In the genomic region with DNA sequence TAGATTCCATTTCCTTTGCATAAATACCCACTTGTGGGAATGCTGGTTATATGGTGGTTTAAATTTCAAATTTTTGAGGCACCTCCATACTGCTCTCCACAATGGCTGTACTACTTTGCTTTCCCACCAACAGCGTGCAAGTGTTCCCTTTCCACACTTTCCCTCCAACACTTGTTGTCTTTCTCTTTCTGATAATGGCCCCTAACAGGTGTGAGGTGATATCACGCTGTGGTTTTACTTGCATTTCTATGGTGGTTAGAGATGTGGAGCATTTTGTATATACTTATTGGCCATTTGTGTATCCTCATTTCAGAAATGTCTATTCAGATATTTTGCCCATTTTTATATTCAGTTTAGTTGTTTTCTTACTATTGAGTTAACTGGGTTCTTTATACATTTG, we compare ENCODE assay signal across 24 cellular contexts.
"Had no signal": no experiment of that assay in that cellular context is flagged by ENCODE, and none has a peak within 500 bp of the region (broad histone marks: within the 10 kb centered on the region; RNA-seq: fewer than 3 reads in every experiment).

No MANE protein-coding gene starts in this region.

- H3K27me3 ChIP-seq: neural progenitor cell, ovary, right lobe of liver, sigmoid colon, thyroid gland, tibial nerve, upper lobe of left lung, vagina had no signal

- H3K9me3 ChIP-seq: ovary, psoas muscle, right lobe of liver, sigmoid colon, stomach, thoracic aorta, thyroid gland, upper lobe of left lung, vagina had no signal

- H3K36me3 ChIP-seq: neural progenitor cell, ovary, right lobe of liver, sigmoid colon, stomach, thoracic aorta, thyroid gland, tibial nerve, upper lobe of left lung, vagina had no signal

- H3K4me1 ChIP-seq: parathyroid adenoma, psoas muscle, right lobe of liver, sigmoid colon, stomach, thyroid gland, tibial nerve, upper lobe of left lung, vagina had no signal

- H3K4me3 ChIP-seq: neural progenitor cell, ovary, psoas muscle, right lobe of liver, sigmoid colon, stomach, thoracic aorta, thyroid gland, tibial nerve, upper lobe of left lung, vagina had no signal

- DNase-seq: natural killer cell; occipital lobe; ovary; posterior cingulate gyrus; psoas muscle; right cardiac atrium; right lobe of liver; sigmoid colon; small intestine; stimulated activated CD4-positive, alpha-beta T cell treated with anti-CD3 and anti-CD28 coated beads, Interleukin-15, amount 100 ng/mL, for 24 hours; stimulated activated CD4-positive, alpha-beta T cell treated with anti-CD3 and anti-CD28 coated beads, Interleukin-2, amount 100 ng/mL, for 24 hours; stimulated activated CD4-positive, alpha-beta T cell treated with anti-CD3 and anti-CD28 coated beads, Interleukin-2, amount 100 ng/mL, for 48 hours; stimulated activated CD4-positive, alpha-beta T cell treated with anti-CD3 and anti-CD28 coated beads, Interleukin-4, amount 100 ng/mL, for 24 hours; stimulated activated naive B cell treated with anti-CD40 and anti-IgM and Interleukin-4, amounts not matched to agents 10 μg/mL and 1 μg/mL and 100 μg/mL, for 72 hours; stimulated activated naive CD4-positive, alpha-beta T cell treated with Interleukin-2 at 50 U/mL for 16 hours; stomach; thyroid gland; trophoblast cell; upper lobe of left lung had no signal

- H3K27ac ChIP-seq: neural progenitor cell, ovary, parathyroid adenoma, psoas muscle, right lobe of liver, sigmoid colon, stomach, thoracic aorta, thyroid gland, tibial nerve, upper lobe of left lung, vagina had no signal
